30 cellular contexts compared by ENCODE assay signal in the genomic region with DNA sequence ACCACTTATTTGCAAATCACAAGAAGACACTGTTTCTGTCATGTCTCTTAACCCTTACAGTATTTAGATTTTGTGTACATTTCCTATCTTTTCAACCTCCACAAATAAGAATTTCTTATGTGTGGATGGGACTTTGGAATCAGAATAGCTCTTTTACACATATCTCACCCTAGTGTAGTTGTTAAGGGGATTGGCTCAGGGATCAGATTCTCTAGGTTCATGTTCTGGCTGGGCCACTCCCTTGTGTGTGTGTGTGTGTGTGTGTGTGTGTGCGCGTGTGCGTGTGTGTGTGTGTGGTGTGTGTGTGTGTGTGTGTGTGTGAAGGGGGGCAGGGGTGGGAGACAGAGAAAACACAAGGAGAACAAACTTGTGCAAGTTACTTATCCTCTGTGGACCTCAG.
"Had no signal": no experiment of that assay in that cellular context is flagged by ENCODE, and none has a peak within 500 bp of the region (broad histone marks: within the 10 kb centered on the region; RNA-seq: fewer than 3 reads in every experiment).

No MANE protein-coding gene starts in this region.

- DNase-seq: heart right ventricle; islet precursor cell; lower lobe of right lung; mammary epithelial cell; mesenchymal stem cell; naive thymus-derived CD8-positive, alpha-beta T cell; occipital lobe; ovary; retina; right cardiac atrium; sigmoid colon; stimulated activated CD4-positive, alpha-beta T cell treated with anti-CD3 and anti-CD28 coated beads, Interleukin-1b, Interleukin-23, amount 100 ng/mL, for 48 hours; stimulated activated CD4-positive, alpha-beta T cell treated with anti-CD3 and anti-CD28 coated beads, Interleukin-2, amount 100 ng/mL, for 48 hours; stimulated activated CD4-positive, alpha-beta T cell treated with anti-CD3 and anti-CD28 coated beads, Interleukin-4, amount 100 ng/mL, for 4 hours; stimulated activated CD8-positive, alpha-beta memory T cell treated with anti-CD3 and anti-CD28 coated beads, Interleukin-4, amount 100 ng/mL, for 48 hours; stimulated activated naive CD4-positive, alpha-beta T cell treated with Interleukin-2 at 50 U/mL for 16 hours; stimulated activated naive CD8-positive, alpha-beta T cell treated with anti-CD3 and anti-CD28 coated beads, Interleukin-15, amount 100 ng/mL, for 72 hours; substantia nigra; uterus had no signal

- H3K36me3 ChIP-seq: heart right ventricle, lower lobe of right lung, neural progenitor cell, ovary, prostate gland, sigmoid colon, uterus had no signal

- H3K4me1 Mint-ChIP-seq: nephron; stimulated activated memory B cell treated with anti-CD40 and anti-IgM and Interleukin-4, amounts not matched to agents 10 μg/mL and 1 μg/mL and 100 μg/mL, for 72 hours; stimulated activated naive CD8-positive, alpha-beta T cell treated with anti-CD3 and anti-CD28 coated beads, Interleukin-15, amount 100 ng/mL, for 72 hours had no signal

- H3K4me3 Mint-ChIP-seq: mesothelial cell of epicardium; naive thymus-derived CD8-positive, alpha-beta T cell; nephron; neural progenitor cell; stimulated activated memory B cell treated with anti-CD40 and anti-IgM and Interleukin-4, amounts not matched to agents 10 μg/mL and 1 μg/mL and 100 μg/mL, for 72 hours; stimulated activated naive CD8-positive, alpha-beta T cell treated with anti-CD3 and anti-CD28 coated beads, Interleukin-15, amount 100 ng/mL, for 72 hours; type B pancreatic cell had no signal

- H3K4me1 ChIP-seq: heart right ventricle, prostate gland, sigmoid colon, tibial nerve, uterus had no signal

- H3K4me2 ChIP-seq: hepatocyte, neural progenitor cell, smooth muscle cell had no signal

- H3K79me2 ChIP-seq: hepatocyte had no signal

- H3K9me3 Mint-ChIP-seq: mesothelial cell of epicardium; naive thymus-derived CD8-positive, alpha-beta T cell; nephron; neural progenitor cell; stimulated activated memory B cell treated with anti-CD40 and anti-IgM and Interleukin-4, amounts not matched to agents 10 μg/mL and 1 μg/mL and 100 μg/mL, for 72 hours; stimulated activated naive CD8-positive, alpha-beta T cell treated with anti-CD3 and anti-CD28 coated beads, Interleukin-15, amount 100 ng/mL, for 72 hours; type B pancreatic cell had no signal

- H3K27ac ChIP-seq: heart right ventricle, lower lobe of right lung, neural progenitor cell, neutrophil, ovary, prostate gland, sigmoid colon, tibial nerve, uterus had no signal

- H3K27me3 Mint-ChIP-seq: naive thymus-derived CD8-positive, alpha-beta T cell; stimulated activated memory B cell treated with anti-CD40 and anti-IgM and Interleukin-4, amounts not matched to agents 10 μg/mL and 1 μg/mL and 100 μg/mL, for 72 hours; stimulated activated naive CD8-positive, alpha-beta T cell treated with anti-CD3 and anti-CD28 coated beads, Interleukin-15, amount 100 ng/mL, for 72 hours; type B pancreatic cell had no signal

- H3K9me3 ChIP-seq: heart right ventricle, lower lobe of right lung, neutrophil, ovary, prostate gland, sigmoid colon, tibial nerve, uterus had no signal

- H3K27me3 ChIP-seq: hepatocyte, neural progenitor cell, neutrophil, ovary, sigmoid colon, tibial nerve, uterus had no signal

- H3K9ac ChIP-seq: neural progenitor cell had no signal

- H2AFZ ChIP-seq: hepatocyte, neural progenitor cell had no signal

- H3K36me3 Mint-ChIP-seq: mesothelial cell of epicardium had no signal

- H3K27ac Mint-ChIP-seq: mesothelial cell of epicardium; naive thymus-derived CD8-positive, alpha-beta T cell; nephron; neural progenitor cell; stimulated activated memory B cell treated with anti-CD40 and anti-IgM and Interleukin-4, amounts not matched to agents 10 μg/mL and 1 μg/mL and 100 μg/mL, for 72 hours; stimulated activated naive CD8-positive, alpha-beta T cell treated with anti-CD3 and anti-CD28 coated beads, Interleukin-15, amount 100 ng/mL, for 72 hours; type B pancreatic cell had no signal

- ATAC-seq: heart right ventricle; left lobe of liver; lower lobe of right lung; naive thymus-derived CD8-positive, alpha-beta T cell; right cardiac atrium; stimulated activated memory B cell treated with anti-CD40 and anti-IgM and Interleukin-4, amounts not matched to agents 10 μg/mL and 1 μg/mL and 100 μg/mL, for 72 hours; stimulated activated naive CD8-positive, alpha-beta T cell treated with anti-CD3 and anti-CD28 coated beads, Interleukin-15, amount 100 ng/mL, for 72 hours had no signal

- H3K4me3 ChIP-seq: heart right ventricle, hepatocyte, lower lobe of right lung, neural progenitor cell, ovary, prostate gland, sigmoid colon, smooth muscle cell, tibial nerve, uterus had no signal
